ENCODE assay signal across 9 cellular contexts in genomic region chr10:29386347-29386999, GRCh38.
A peak's percentile ranks its signal among the peaks of the same experiment; 100 is the strongest.
DNase-seq lines count a peak whose midpoint lies in the region; ATAC-seq and TF ChIP-seq lines count a peak whose summit lies in the region.
"Had no signal": no experiment of that assay in that cellular context is flagged by ENCODE, and none has a peak within 500 bp of the region (broad histone marks: within the 10 kb centered on the region; RNA-seq: fewer than 3 reads in every experiment).

No MANE protein-coding gene starts in this region.

- H3K27ac ChIP-seq in OCI-LY1 (ENCODE audit: low read depth, low read length, poor library complexity, severe bottlenecking), result no peak overlapping the region

- H3K79me2 ChIP-seq in OCI-LY1 (ENCODE audit: insufficient read depth, low read length), result no peaks in the 10 kb centered on the region

- H3K27ac Mint-ChIP-seq in effector memory CD8-positive, alpha-beta T cell, result no peak overlapping the region
- no peak overlapping the region for H3K27ac Mint-ChIP-seq in naive B cell
- H3K27ac Mint-ChIP-seq: activated naive CD8-positive, alpha-beta T cell had no signal

- no peaks in the 10 kb centered on the region for H3K36me3 ChIP-seq in HAP-1 (replicated peaks)
- no peaks in the 10 kb centered on the region for H3K36me3 ChIP-seq in OCI-LY1 (ENCODE audit: insufficient read depth, low read length)

- no peaks in the 10 kb centered on the region for H3K9me3 Mint-ChIP-seq in effector memory CD8-positive, alpha-beta T cell
- no peaks in the 10 kb centered on the region for H3K9me3 Mint-ChIP-seq in naive B cell

- peak; percentile 10 to 43 for DNase-seq in NOMO-1 (lab: John Stamatoyannopoulos, UW; ENCODE audit: unreplicated experiment in 2 of 2)
- no peak for DNase-seq in NOMO-1 treated with dmso at 0.1 percent for 144 hours (lab: John Stamatoyannopoulos, UW; ENCODE audit: unreplicated experiment)
- DNase-seq in HAP-1 (ENCODE audit: low spot score in 2 of 2), result peak; percentile 34 to 39
- DNase-seq in effector memory CD8-positive, alpha-beta T cell, result peak in 2 of 3 experiments; percentile 5 to 14
- peak; percentile 3 for DNase-seq in naive B cell
- no peak for DNase-seq in NCI-H187 (lab: John Stamatoyannopoulos, UW)

- no peak overlapping the region for H3K4me2 ChIP-seq in OCI-LY1 (ENCODE audit: low read length)

- no peak overlapping the region for H3K4me3 Mint-ChIP-seq in effector memory CD8-positive, alpha-beta T cell
- H3K4me3 Mint-ChIP-seq in naive B cell, result no peak overlapping the region
- H3K4me3 Mint-ChIP-seq: activated naive CD8-positive, alpha-beta T cell had no signal

- no peaks in the 10 kb centered on the region for H4K20me1 ChIP-seq in OCI-LY1 (ENCODE audit: insufficient read depth, low read length)

- peaks cover 0 to 4% of the 10 kb centered on the region in 2 donors for H3K4me1 Mint-ChIP-seq in effector memory CD8-positive, alpha-beta T cell (ENCODE audit: low read depth in 2 of 2)
- no peaks in the 10 kb centered on the region for H3K4me1 Mint-ChIP-seq in naive B cell

- H3F3A ChIP-seq in OCI-LY1 (ENCODE audit: insufficient read depth, low read length), result no peaks in the 10 kb centered on the region

- H3K36me3 Mint-ChIP-seq in effector memory CD8-positive, alpha-beta T cell (ENCODE audit: insufficient read depth), result no peaks in the 10 kb centered on the region
- H3K36me3 Mint-ChIP-seq in naive B cell, result no peaks in the 10 kb centered on the region
- H3K36me3 Mint-ChIP-seq: activated naive CD8-positive, alpha-beta T cell had no signal

- peak; percentile 44 for ATAC-seq in effector memory CD8-positive, alpha-beta T cell (replicated peaks)
- no peak for ATAC-seq in naive B cell (ENCODE audit: low read depth in 2 of 2)
- no peak for ATAC-seq in GM21360 (IDR thresholded peaks at IDR 0.05; ENCODE audit: unreplicated experiment)

- H3K4me1 ChIP-seq in HAP-1 (no peaks in the 10 kb centered on the region), OCI-LY1 (ENCODE audit: insufficient read depth, low read length, severe bottlenecking) (no peaks in the 10 kb centered on the region)

- H2AFZ ChIP-seq in OCI-LY1 (ENCODE audit: low read length), result no peak overlapping the region

- in situ Hi-C loops in HAP-1 (cut with MboI; ENCODE audit: low sequenced_read_pairs), result no loop called here

- H3K9me2 ChIP-seq in OCI-LY1 (ENCODE audit: low read depth, low read length), result no peaks in the 10 kb centered on the region

- H3K4me3 ChIP-seq in HAP-1 (no peak overlapping the region), OCI-LY1 (ENCODE audit: low read depth, low read length, poor library complexity, severe bottlenecking) (no peak overlapping the region)

- H3K27me3 Mint-ChIP-seq in effector memory CD8-positive, alpha-beta T cell, result peaks cover 33 to 46% of the 10 kb centered on the region in 2 donors
- peaks cover 0 to 4% (median 3%) of the 10 kb centered on the region in 3 donors for H3K27me3 Mint-ChIP-seq in naive B cell
- H3K27me3 Mint-ChIP-seq: activated naive CD8-positive, alpha-beta T cell had no signal

- H3K27me3 ChIP-seq in HAP-1 (ENCODE audit: low read depth) (no peaks in the 10 kb centered on the region; the same call in 1 of the 2 replicates), OCI-LY1 (ENCODE audit: insufficient read depth, low read length) (no peaks in the 10 kb centered on the region)

- TF ChIP-seq CTCF in OCI-LY1 (IDR thresholded peaks at IDR 0.05; ENCODE audit: low read length), result peak; percentile 62

- H3K9me3 ChIP-seq in HAP-1 (no peaks in the 10 kb centered on the region), OCI-LY1 (ENCODE audit: low read length) (no peaks in the 10 kb centered on the region)

- no peak overlapping the region for H3K9ac ChIP-seq in OCI-LY1 (ENCODE audit: low read length)

Comparison
In these comparisons a context has a peak if more than half of its experiments do, and no peak if none do; other contexts are left out.
1. DNase-seq: peak in NOMO-1 (2 of 2), HAP-1 (2 of 2), effector memory CD8-positive, alpha-beta T cell (2 of 3) and naive B cell (single experiment); none in NOMO-1 treated with dmso at 0.1 percent for 144 hours (single experiment) and NCI-H187 (0 of 2).